In genomic region chr22:49163258-49163959, GRCh38 we compare ENCODE assay signal across 22 cellular contexts.
"Had no signal": no experiment of that assay in that cellular context is flagged by ENCODE, and none has a peak within 500 bp of the region (broad histone marks: within the 10 kb centered on the region; RNA-seq: fewer than 3 reads in every experiment).

No MANE protein-coding gene starts in this region.

- H3K27ac ChIP-seq: HL-60, KMS-11 had no signal

- H3K9me3 ChIP-seq: SK-N-SH had no signal

- H3K4me3 Mint-ChIP-seq: IgD-negative memory B cell had no signal

- DNase-seq: Kasumi-1, MM.1S, NCI-H1092 treated with DMSO at 0.1 percent for 48 hours, NCI-H1436, NCI-H187, NCI-H2029, NCI-H2081 treated with DMSO at 0.1 percent for 48 hours, NCI-H2171, NCI-H226, NCI-H446, NCI-H510A, NCI-H524 treated with DMSO at 0.1 percent for 48 hours, NCI-H69, NCI-H774, RPMI8226, SHP77, SK-N-SH, SW 1271 had no signal

- H3K4me3 ChIP-seq: K562 had no signal

- H3K36me3 Mint-ChIP-seq: IgD-negative memory B cell had no signal

- ATAC-seq: K562 had no signal

- H3K27ac Mint-ChIP-seq: IgD-negative memory B cell had no signal

- H3K4me1 Mint-ChIP-seq: IgD-negative memory B cell had no signal

- H3K9me3 Mint-ChIP-seq: IgD-negative memory B cell had no signal
